Comparison of ENCODE assay signal across 9 cellular contexts in genomic region chr15:94070341-94071275, GRCh38.
DNase-seq lines count a peak whose midpoint lies in the region; ATAC-seq and TF ChIP-seq lines count a peak whose summit lies in the region.
"Had no signal": no experiment of that assay in that cellular context is flagged by ENCODE, and none has a peak within 500 bp of the region (broad histone marks: within the 10 kb centered on the region; RNA-seq: fewer than 3 reads in every experiment).

No MANE protein-coding gene starts in this region.

- POLR2A ChIA-PET in HEK293T (lab: Yijun Ruan, JAX): no interaction called here

- no peak for ATAC-seq in HG03039 (IDR thresholded peaks at IDR 0.05; ENCODE audit: unreplicated experiment)

- CTCF ChIA-PET in HEK293T (lab: Yijun Ruan, JAX): interaction anchor here (0.9 to 2.1 kb wide), 3 partner anchors 10 to 49 kb away, joined by 3 to 9 read pairs (median 3); no protein-coding TSS in a partner anchor

- DNase-seq in AG20443 (ENCODE audit: low spot score) (peak; percentile 71), HEK293T (ENCODE audit: extremely low spot score) (peak; percentile 47), kidney tubule cell (ENCODE audit: low spot score) (peak; percentile 67), RKO (ENCODE audit: low spot score) (no peak), DMS79 (lab: John Stamatoyannopoulos, UW) (no peak)
- DNase-seq in activated CD4-positive, CD25-positive, alpha-beta regulatory T cell treated with anti-CD3 and anti-CD28 coated beads, Interleukin-2, amount 50 U/mL, for 72 hours: no peak
- DNase-seq: WERI-Rb-1 had no signal

TF ChIP-seq in HEK293T, 16 proteins besides CTCF, POLR2A, EP300 and RAD21:
- no peak for TF ChIP-seq SUZ12 (IDR thresholded peaks at IDR 0.05)
- no peak for TF ChIP-seq NFRKB (IDR thresholded peaks at IDR 0.05)
- no peak for TF ChIP-seq LEF1 (IDR thresholded peaks at IDR 0.05; ENCODE audit: borderline replicate concordance)
- TF ChIP-seq ARNT (IDR thresholded peaks at IDR 0.05): no peak
- TF ChIP-seq ZNF384 (IDR thresholded peaks at IDR 0.05): no peak
- no peak for TF ChIP-seq BHLHE40 (IDR thresholded peaks at IDR 0.05; ENCODE audit: borderline replicate concordance)

TF ChIP-seq in PFSK-1, 5 proteins besides CTCF, POLR2A, EP300 and RAD21:
- TF ChIP-seq, protein P1, sequence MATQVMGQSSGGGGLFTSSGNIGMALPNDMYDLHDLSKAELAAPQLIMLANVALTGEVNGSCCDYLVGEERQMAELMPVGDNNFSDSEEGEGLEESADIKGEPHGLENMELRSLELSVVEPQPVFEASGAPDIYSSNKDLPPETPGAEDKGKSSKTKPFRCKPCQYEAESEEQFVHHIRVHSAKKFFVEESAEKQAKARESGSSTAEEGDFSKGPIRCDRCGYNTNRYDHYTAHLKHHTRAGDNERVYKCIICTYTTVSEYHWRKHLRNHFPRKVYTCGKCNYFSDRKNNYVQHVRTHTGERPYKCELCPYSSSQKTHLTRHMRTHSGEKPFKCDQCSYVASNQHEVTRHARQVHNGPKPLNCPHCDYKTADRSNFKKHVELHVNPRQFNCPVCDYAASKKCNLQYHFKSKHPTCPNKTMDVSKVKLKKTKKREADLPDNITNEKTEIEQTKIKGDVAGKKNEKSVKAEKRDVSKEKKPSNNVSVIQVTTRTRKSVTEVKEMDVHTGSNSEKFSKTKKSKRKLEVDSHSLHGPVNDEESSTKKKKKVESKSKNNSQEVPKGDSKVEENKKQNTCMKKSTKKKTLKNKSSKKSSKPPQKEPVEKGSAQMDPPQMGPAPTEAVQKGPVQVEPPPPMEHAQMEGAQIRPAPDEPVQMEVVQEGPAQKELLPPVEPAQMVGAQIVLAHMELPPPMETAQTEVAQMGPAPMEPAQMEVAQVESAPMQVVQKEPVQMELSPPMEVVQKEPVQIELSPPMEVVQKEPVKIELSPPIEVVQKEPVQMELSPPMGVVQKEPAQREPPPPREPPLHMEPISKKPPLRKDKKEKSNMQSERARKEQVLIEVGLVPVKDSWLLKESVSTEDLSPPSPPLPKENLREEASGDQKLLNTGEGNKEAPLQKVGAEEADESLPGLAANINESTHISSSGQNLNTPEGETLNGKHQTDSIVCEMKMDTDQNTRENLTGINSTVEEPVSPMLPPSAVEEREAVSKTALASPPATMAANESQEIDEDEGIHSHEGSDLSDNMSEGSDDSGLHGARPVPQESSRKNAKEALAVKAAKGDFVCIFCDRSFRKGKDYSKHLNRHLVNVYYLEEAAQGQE (IDR thresholded peaks at IDR 0.05; ENCODE audit: insufficient read depth in 1 of 2, low read depth in 2 of 2, low read length in 2 of 2): no peak
- TF ChIP-seq FOXP2 (optimal IDR thresholded peaks at IDR 0.05; ENCODE audit: borderline replicate concordance, extremely low read depth, extremely low read length, insufficient read depth): peak; percentile 20
- no peak for TF ChIP-seq POLR2AphosphoS5 (IDR thresholded peaks at IDR 0.05; ENCODE audit: low read depth, low read length)

Comparison
In these comparisons a context has a peak if more than half of its experiments do, and no peak if none do; other contexts are left out.
1. DNase-seq: peak in AG20443 (single experiment), HEK293T (single experiment) and kidney tubule cell (single experiment); none in RKO (single experiment), DMS79 (single experiment) and activated CD4-positive, CD25-positive, alpha-beta regulatory T cell treated with anti-CD3 and anti-CD28 coated beads, Interleukin-2, amount 50 U/mL, for 72 hours (single experiment).